Comparison of ENCODE assay signal across 24 cellular contexts in genomic region chrX:31139966-31140365, GRCh38.
"Had no signal": no experiment of that assay in that cellular context is flagged by ENCODE, and none has a peak within 500 bp of the region (broad histone marks: within the 10 kb centered on the region; RNA-seq: fewer than 3 reads in every experiment).

No MANE protein-coding gene starts in this region.

- H3K27me3 ChIP-seq: ascending aorta, gastrocnemius medialis, heart left ventricle, neural progenitor cell, suprapubic skin, vagina had no signal

- H3K9ac ChIP-seq: neural progenitor cell had no signal

- H3K4me1 ChIP-seq: ascending aorta, gastrocnemius medialis, heart left ventricle, neural progenitor cell, psoas muscle, suprapubic skin, vagina had no signal

- H3K27ac ChIP-seq: ascending aorta, gastrocnemius medialis, heart left ventricle, neural progenitor cell, psoas muscle, suprapubic skin, vagina had no signal

- H2AFZ ChIP-seq: neural progenitor cell had no signal

- DNase-seq: activated CD4-positive, alpha-beta T cell treated with anti-CD3 and anti-CD28 coated beads, Interleukin-2, amount 10 ng/mL, durations not matched to agents 7 days and 5 days; activated CD8-positive, alpha-beta memory T cell treated with anti-CD3 and anti-CD28 coated beads, Interleukin-2, amount 50 U/mL, for 4 hours; activated effector memory CD4-positive, alpha-beta T cell treated with Interleukin-2 at 50 U/mL for 16 hours; activated naive CD4-positive, alpha-beta T cell treated with anti-CD3 and anti-CD28 coated beads, Interleukin-2, amount 10 ng/mL, durations not matched to agents 7 days and 5 days; activated T-cell treated with anti-CD3 and anti-CD28 coated beads, Interleukin-2, amount 50 U/mL, for 4 hours; cerebellar nuclear complex; effector CD8-positive, alpha-beta T cell; gastrocnemius medialis; heart left ventricle; left ventricle myocardium superior; mesendoderm; naive thymus-derived CD4-positive, alpha-beta T cell; psoas muscle; right cardiac atrium; stimulated activated CD4-positive, alpha-beta T cell treated with anti-CD3 and anti-CD28 coated beads, Interleukin-2, amount 100 ng/mL, for 48 hours; stimulated activated naive CD8-positive, alpha-beta T cell treated with anti-CD3 and anti-CD28 coated beads, Interleukin-15, amount 100 ng/mL, for 72 hours; trophoblast cell had no signal

- FAIRE-seq: bronchial epithelial cell had no signal

- H3K4me2 ChIP-seq: neural progenitor cell had no signal

- ATAC-seq: activated CD4-positive, CD25-positive, alpha-beta regulatory T cell treated with anti-CD3 and anti-CD28 coated beads, Interleukin-2, amount 50 U/mL, for 24 hours; activated T-cell treated with anti-CD3 and anti-CD28 coated beads, Interleukin-2, amount 50 U/mL, for 4 hours; esophagus mucosa; gastrocnemius medialis; heart left ventricle; left ventricle myocardium superior; naive thymus-derived CD4-positive, alpha-beta T cell; psoas muscle; right cardiac atrium; stimulated activated naive CD8-positive, alpha-beta T cell treated with anti-CD3 and anti-CD28 coated beads, Interleukin-15, amount 100 ng/mL, for 72 hours had no signal

- H3K9me3 ChIP-seq: ascending aorta, gastrocnemius medialis, suprapubic skin, vagina had no signal

- H3K4me3 ChIP-seq: ascending aorta, gastrocnemius medialis, heart left ventricle, neural progenitor cell, psoas muscle, suprapubic skin, vagina had no signal

- H3K36me3 ChIP-seq: gastrocnemius medialis, neural progenitor cell, vagina had no signal
